ENCODE assay signal across 8 cellular contexts in genomic region chr10:16521311-16522016, GRCh38. TPM values are rescaled to one million over a fixed set of nuclear protein-coding genes. Genes with fewer than 3 reads are reported as not detected.
A peak's percentile ranks its signal among the peaks of the same experiment; 100 is the strongest.
DNase-seq lines count a peak whose midpoint lies in the region; ATAC-seq, FAIRE-seq and TF ChIP-seq lines count a peak whose summit lies in the region.

Gene C1QL3, minus strand, starts transcription at chr10:16521879. Its CDS starts 814 bp downstream, at chr10:16521065.

- no peak for FAIRE-seq in GM12878 (lab: Jason Lieb, UNC)

- H3K27ac ChIP-seq in GM12878 (ENCODE audit: control insufficient read depth, insufficient read depth): no peak within 1 kb of the TSS

- DNase-seq in GM10248 (ENCODE audit: extremely low spot score): peak; percentile 49
- peak; percentile 58 for DNase-seq in NCI-H146 treated with DMSO at 0.1 percent for 48 hours (lab: John Stamatoyannopoulos, UW; ENCODE audit: unreplicated experiment)
- no peak for DNase-seq in GM12878 (ENCODE audit: low read depth, low spot score)
- DNase-seq in kidney epithelial cell (ENCODE audit: low read depth): no peak
- DNase-seq in stimulated activated CD4-positive, alpha-beta T cell treated with anti-CD3 and anti-CD28 coated beads, Interleukin-4, amount 100 ng/mL, for 48 hours (ENCODE audit: low read depth in 2 of 2): peak; percentile 8 to 37
- no peak for DNase-seq in SKM-1 (lab: John Stamatoyannopoulos, UW; ENCODE audit: unreplicated experiment)

- H3K27me3 ChIP-seq in GM12878 (replicated peaks in 1 of 2; ENCODE audit: control insufficient read depth in 2 of 2, insufficient read depth in 2 of 2, low read length in 1 of 2) (peaks cover 2 to 3% of the 10 kb centered on the region in 2 experiments; a peak in 1 of 4 replicates), kidney epithelial cell (ENCODE audit: control insufficient read depth, insufficient read depth, low read length) (peaks cover 32% of the 10 kb centered on the region)

- H3K4me3 ChIP-seq in GM12878 (peak within 1 kb of the TSS; percentile 62), kidney epithelial cell (ENCODE audit: low read depth, low read length) (peak within 1 kb of the TSS; percentile 43)

- no peak for TF ChIP-seq CTCF in GM10248 (IDR thresholded peaks at IDR 0.05; ENCODE audit: control extremely low read depth, extremely low read depth, low read depth, missing control alignments)
- no peak for TF ChIP-seq CTCF in GM12878 (IDR thresholded peaks at IDR 0.05 in 2 of 3, conservative IDR thresholded peaks at IDR 0.05 in 1 of 3; ENCODE audit: control insufficient read depth in 2 of 3, extremely low read depth in 1 of 3, insufficient read depth in 1 of 3, low read depth in 3 of 3, low read length in 3 of 3)
- no peak for TF ChIP-seq CTCF in kidney epithelial cell (IDR thresholded peaks at IDR 0.05; ENCODE audit: insufficient read depth, low read length, poor library complexity, severe bottlenecking)

- in situ Hi-C loops in GM12878 (cut with MboI): no loop called here

- RAD21 ChIA-PET in GM12878 (lab: Charles Lee; ENCODE audit: unreplicated experiment): interaction anchor here (0.6 to 1.1 kb wide), 2 partner anchors 81 to 773 kb away, joined by 3 to 4 read pairs; no protein-coding TSS in a partner anchor

- no peaks in the 10 kb centered on the region for H3K9me3 ChIP-seq in GM12878 (replicated peaks; ENCODE audit: control insufficient read depth, insufficient read depth, low read length)

- no TSS peak for BruUV-seq in GM12878 (replicated peaks; lab: Mats Ljungman, UMichigan)

- H3K9ac ChIP-seq in GM12878 (ENCODE audit: control insufficient read depth, insufficient read depth, low read length): no peak within 1 kb of the TSS; the same call in 1 of the 2 replicates

- no peaks in the 10 kb centered on the region for H3K79me2 ChIP-seq in GM12878 (ENCODE audit: control insufficient read depth, insufficient read depth, low read length)

- H3K36me3 ChIP-seq in GM12878 (ENCODE audit: control insufficient read depth in 2 of 2, insufficient read depth in 2 of 2, low read length in 1 of 2): no peaks in the 10 kb centered on the region
- no peaks in the 10 kb centered on the region for H3K36me3 ChIP-seq in kidney epithelial cell (ENCODE audit: control insufficient read depth, insufficient read depth, low read length)

- TF ChIP-seq POLR2A in GM12878 (IDR thresholded peaks at IDR 0.05; ENCODE audit: low read depth, low read length): no peak

- H2AFZ ChIP-seq in GM12878 (ENCODE audit: control insufficient read depth, low read depth, low read length): peak within 1 kb of the TSS; percentile 33

- TF ChIP-seq EP300 in GM12878 (IDR thresholded peaks at IDR 0.05; ENCODE audit: borderline replicate concordance in 1 of 2, control insufficient read depth in 1 of 2, low read depth in 2 of 2, low read length in 2 of 2): no peak

- CTCF ChIA-PET in GM10248 (lab: Yijun Ruan, JAX): interaction anchor here (0.6 to 2.7 kb wide), 5 partner anchors 9 to 204 kb away, joined by 3 to 7 read pairs (median 3); no protein-coding TSS in a partner anchor
- CTCF ChIA-PET in GM12878 (lab: Yijun Ruan, JAX): no interaction called here

- SMC1A ChIA-PET in GM12878 (lab: Charles Lee; ENCODE audit: uncharacterized antibody, unreplicated experiment): no interaction called here

- TF ChIP-seq RAD21 in GM12878 (IDR thresholded peaks at IDR 0.05; ENCODE audit: insufficient read depth, low read depth, low read length): no peak

- peak within 1 kb of the TSS; percentile 98 for H3K4me2 ChIP-seq in GM12878 (ENCODE audit: control insufficient read depth, insufficient read depth)

- intact Hi-C loops in GM12878 (cut with micrococcal nuclease; ENCODE audit: unreplicated experiment): no loop called here

- H4K20me1 ChIP-seq in GM12878 (ENCODE audit: control insufficient read depth, insufficient read depth): no peaks in the 10 kb centered on the region

- 3% methylated on average over 60 of the region's 68 CpGs for WGBS in GM12878 (ENCODE audit: insufficient coverage, insufficient replicate concordance, low lambda C conversion rate, missing lambda C conversion rate)

- peak; percentile 27 for ATAC-seq in GM21619 (IDR thresholded peaks at IDR 0.05; ENCODE audit: unreplicated experiment)
- ATAC-seq in GM12878: peak; percentile 50
- no peak for ATAC-seq in GM18870 (IDR thresholded peaks at IDR 0.05; ENCODE audit: unreplicated experiment)

- POLR2A ChIA-PET in GM10248 (lab: Yijun Ruan, JAX): no interaction called here
- POLR2A ChIA-PET in GM12878 (lab: Charles Lee): interaction anchor here (0.6 to 0.7 kb wide), 2 partner anchors 76 to 83 kb away, joined by 4 to 5 read pairs; no protein-coding TSS in a partner anchor

- H3K4me1 ChIP-seq in GM12878 (ENCODE audit: control insufficient read depth, insufficient read depth, low read length): peaks cover 8% of the 10 kb centered on the region

TF ChIP-seq in GM12878, 131 proteins besides CTCF, POLR2A, EP300 and RAD21 (continues in another document):
- TF ChIP-seq TCF3 (IDR thresholded peaks at IDR 0.05; ENCODE audit: borderline replicate concordance, insufficient read depth, low read depth, low read length): no peak
- no peak for TF ChIP-seq FOXM1 (IDR thresholded peaks at IDR 0.05; ENCODE audit: low read depth, low read length)
- TF ChIP-seq SRF (IDR thresholded peaks at IDR 0.05; ENCODE audit: low read depth in 2 of 2, low read length in 2 of 2): 0 out of 4 replicates have a peak, but pooled peaks of 1 of the 2 experiments have one; percentile 52
- no peak for TF ChIP-seq SPI1 (IDR thresholded peaks at IDR 0.05; ENCODE audit: borderline replicate concordance, insufficient read depth, low read depth, low read length)
- no peak for TF ChIP-seq NFIC (IDR thresholded peaks at IDR 0.05; ENCODE audit: low read depth, low read length)
- no peak for TF ChIP-seq BCL3 (IDR thresholded peaks at IDR 0.05; ENCODE audit: borderline replicate concordance, insufficient read depth, low read depth, low read length, poor library complexity, severe bottlenecking)
- no peak for TF ChIP-seq ZBTB40 (IDR thresholded peaks at IDR 0.05; ENCODE audit: borderline replicate concordance)
- peak; percentile 42 for TF ChIP-seq SUZ12 (IDR thresholded peaks at IDR 0.05; ENCODE audit: unreplicated experiment)
- TF ChIP-seq TBL1XR1 (IDR thresholded peaks at IDR 0.05; ENCODE audit: low read depth, low read length): no peak

RNA-seq across cellular contexts. Expression of gene C1QL3, which starts in this region (rescaled TPM):
- total RNA-seq in GM12878 (2013; cell fraction: nucleolus; rRNA removed): 0.17 TPM in 1 of 2 replicates, not detected in the other
- 0.49 and 0.62 TPM in 2 replicates for total RNA-seq in GM12878 (2014; rRNA removed)
- 0.18 and 0.27 TPM in 2 replicates for total RNA-seq in GM12878 (2014; rRNA removed; fragmentation: Illumina TruSeq; extraction: Trizol)
- total RNA-seq in GM12878 (2021): 0.35 and 0.67 TPM in 2 replicates
- 0.22 TPM for polyA plus RNA-seq in GM12878 (2011; ENCODE audit: low read depth)
- polyA plus RNA-seq in GM12878 (2011; rRNA removed): 0.03 and 0.06 TPM in 2 replicates
- 0.13 TPM in 1 of 2 replicates, not detected in the other for polyA plus RNA-seq in GM12878 (2011; cell fraction: cytosol; rRNA removed)
- not detected in 2 replicates for polyA plus RNA-seq in GM12878 (2011; cell fraction: nucleus; rRNA removed)
- polyA plus RNA-seq in GM12878 (2012): 0.64 and 0.81 TPM in 2 replicates
- 0.16 and 0.17 TPM in 2 replicates for polyA plus RNA-seq in GM12878 (2014; fragmentation: Illumina TruSeq; extraction: Trizol)
- polyA plus RNA-seq in GM12878 (2014; fragmentation: Nextera tagmentation; extraction: Ambion mirVana): under 1 TPM; 0.24 to 0.40 TPM
- polyA plus RNA-seq in GM12878 (2014; rRNA removed): 0.32 and 0.59 TPM in 2 replicates
- 1 to 10 TPM in 1 of 2 experiments, under 1 TPM in 1; 0.68 to 1.2 TPM for polyA plus RNA-seq in GM12878 (2016; fragmentation: Nextera tagmentation; extraction: Ambion mirVana)
- not detected in 2 replicates for polyA minus RNA-seq in GM12878 (2011; rRNA and poly(A)+ RNA removed)
- polyA minus RNA-seq in GM12878 (2011; cell fraction: cytosol; rRNA and poly(A)+ RNA removed): not detected in 2 replicates
- 0.57 TPM in 1 of 2 replicates, not detected in the other for polyA minus RNA-seq in GM12878 (2011; cell fraction: nucleus; rRNA and poly(A)+ RNA removed)
- total RNA-seq in kidney epithelial cell: 0.41 and 0.96 TPM in 2 replicates

Comparison
In these comparisons a context has a peak if more than half of its experiments do, and no peak if none do; other contexts are left out.
1. DNase-seq: peak in GM10248 (single experiment), NCI-H146 treated with DMSO at 0.1 percent for 48 hours (single experiment) and stimulated activated CD4-positive, alpha-beta T cell treated with anti-CD3 and anti-CD28 coated beads, Interleukin-4, amount 100 ng/mL, for 48 hours (2 of 2); none in GM12878 (single experiment), kidney epithelial cell (single experiment) and SKM-1 (single experiment).